ENCODE assay signal across 6 cellular contexts in the genomic region with DNA sequence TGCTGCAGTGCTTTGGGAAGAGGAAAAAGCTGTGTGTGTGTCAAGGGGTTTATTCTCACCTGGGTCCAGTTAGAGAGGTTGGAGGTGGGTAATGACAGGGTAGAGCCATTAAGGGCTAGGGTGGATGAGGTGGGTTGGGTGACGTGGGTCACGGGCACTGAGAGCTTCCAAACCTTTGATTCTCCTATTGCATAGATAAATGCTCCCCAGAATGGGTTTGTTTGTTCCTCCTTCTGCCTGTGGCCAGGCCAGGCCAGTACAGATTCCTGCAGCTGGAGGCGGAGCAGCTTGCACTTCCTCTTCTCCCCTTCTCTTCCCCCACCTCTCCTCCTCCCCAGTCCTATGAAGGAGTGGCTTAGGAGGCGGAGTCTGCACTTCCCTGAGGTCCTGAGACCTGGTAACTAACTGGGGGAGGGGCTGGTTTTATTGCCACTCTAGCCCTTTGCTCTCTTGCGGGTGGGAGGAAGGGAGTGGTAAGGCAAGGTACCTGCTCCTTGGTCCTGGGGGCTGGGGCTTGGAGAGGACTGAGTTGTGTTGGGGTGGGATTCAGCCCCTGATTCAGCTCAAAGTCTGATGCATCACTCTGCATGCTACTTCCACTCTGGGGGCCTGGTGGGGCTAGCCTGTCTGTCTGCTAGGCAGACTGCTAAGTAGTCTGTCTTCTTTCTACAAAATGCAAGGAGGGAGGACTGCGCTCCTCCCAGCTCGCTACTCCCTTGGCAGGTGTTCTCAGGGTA. TPM values are rescaled to one million over a fixed set of nuclear protein-coding genes. Genes with fewer than 3 reads are reported as not detected.
DNase-seq lines count a peak whose midpoint lies in the region; ATAC-seq, FAIRE-seq and TF ChIP-seq lines count a peak whose summit lies in the region.

No MANE protein-coding gene starts in this region.

- no peaks in the 10 kb centered on the region for H4K20me1 ChIP-seq in OCI-LY3 (ENCODE audit: insufficient read depth, low read length)

- no peak overlapping the region for H3K27ac ChIP-seq in CD8-positive, alpha-beta T cell (ENCODE audit: low read depth, low read length)
- H3K27ac ChIP-seq in OCI-LY3 (ENCODE audit: low read length) (0 out of 2 replicates have a peak overlapping the region, but pooled peaks have one; percentile 24), heart left ventricle (peak overlapping the region in 1 of 12 donors; percentile 73)

- CTCF ChIA-PET in CD8-positive, alpha-beta T cell (lab: Charles Lee), result interaction anchor here (3.6 kb wide), 1 partner anchor 10 kb away, joined by 25 read pairs; no protein-coding TSS in a partner anchor

- POLR2A ChIA-PET in CD8-positive, alpha-beta T cell (lab: Charles Lee), result no interaction called here

- peak overlapping the region; percentile 57 for H3K27ac Mint-ChIP-seq in CD8-positive, alpha-beta T cell

- DNase-seq in CD8-positive, alpha-beta T cell, result no peak
- DNase-seq in H54 (ENCODE audit: insufficient read length, low spot score) (peak; percentile 87), heart left ventricle (peak in 4 of 5 donors; percentile 44 to 58 (median 48)), mesenteric fat pad (ENCODE audit: low spot score) (no peak), NCI-H446 (lab: John Stamatoyannopoulos, UW) (no peak)

- intact Hi-C loops in CD8-positive, alpha-beta T cell (cut with DNase I, micrococcal nuclease), result no loop called here
- intact Hi-C loops in heart left ventricle (cut with DNase I), result no loop called here

- H3K9ac ChIP-seq in OCI-LY3 (ENCODE audit: low read length), result peak overlapping the region; percentile 25; the same call in 1 of the 2 replicates

- H2AFZ ChIP-seq in OCI-LY3 (ENCODE audit: low read depth, low read length), result peak overlapping the region; percentile 86

- peak overlapping the region; percentile 60 for H3K4me2 ChIP-seq in OCI-LY3 (ENCODE audit: low read length)

- no peak overlapping the region for H3K4me3 ChIP-seq in CD8-positive, alpha-beta T cell (ENCODE audit: low read depth, low read length)
- H3K4me3 ChIP-seq in OCI-LY3 (ENCODE audit: low read length) (peak overlapping the region; percentile 39; the same call in 1 of the 2 replicates), heart left ventricle (peak overlapping the region in 1 of 12 donors; percentile 4)

- TF ChIP-seq POLR2A in H54 (IDR thresholded peaks at IDR 0.05; ENCODE audit: low read depth, low read length) (no peak), heart left ventricle (IDR thresholded peaks at IDR 0.05) (no peak)

- H3K27me3 Mint-ChIP-seq in CD8-positive, alpha-beta T cell (ENCODE audit: low read depth), result peaks cover 18% of the 10 kb centered on the region

- H3K4me1 ChIP-seq in CD8-positive, alpha-beta T cell (ENCODE audit: insufficient read depth, low read length), result peaks cover 8% of the 10 kb centered on the region
- H3K4me1 ChIP-seq in OCI-LY3 (ENCODE audit: low read length) (peaks cover 19% of the 10 kb centered on the region), heart left ventricle (peaks cover 0 to 37% (median 10%) of the 10 kb centered on the region in 12 donors)

- H3K4me1 Mint-ChIP-seq in CD8-positive, alpha-beta T cell (ENCODE audit: low read depth), result peaks cover 11% of the 10 kb centered on the region

- no peaks in the 10 kb centered on the region for H3K36me3 Mint-ChIP-seq in CD8-positive, alpha-beta T cell

- H3K9me3 ChIP-seq in CD8-positive, alpha-beta T cell (ENCODE audit: low read length), result no peaks in the 10 kb centered on the region
- H3K9me3 ChIP-seq in OCI-LY3 (ENCODE audit: insufficient read depth, low read length) (no peaks in the 10 kb centered on the region), heart left ventricle (no peaks in the 10 kb centered on the region)

- H3K79me2 ChIP-seq in OCI-LY3 (ENCODE audit: low read length), result no peaks in the 10 kb centered on the region

- no peak overlapping the region for H3K4me3 Mint-ChIP-seq in CD8-positive, alpha-beta T cell

- H3K36me3 ChIP-seq in CD8-positive, alpha-beta T cell (ENCODE audit: insufficient read depth, low read length), result no peaks in the 10 kb centered on the region
- no peaks in the 10 kb centered on the region for H3K36me3 ChIP-seq in OCI-LY3 (replicated peaks; ENCODE audit: low read depth, low read length)
- no peaks in the 10 kb centered on the region for H3K36me3 ChIP-seq in heart left ventricle

- WGBS in heart left ventricle, 4 donors, result 77 to 79% (median 78%) methylated on average over 7 of the region's 7 CpGs

- FAIRE-seq in H54 (lab: Jason Lieb, UNC), result peak; percentile 75

- no peaks in the 10 kb centered on the region for H3K9me3 Mint-ChIP-seq in CD8-positive, alpha-beta T cell

- no peak for TF ChIP-seq CTCF in CD8-positive, alpha-beta T cell (IDR thresholded peaks at IDR 0.05)
- TF ChIP-seq CTCF in OCI-LY3 (IDR thresholded peaks at IDR 0.05; ENCODE audit: low read depth, low read length) (no peak), heart left ventricle (IDR thresholded peaks at IDR 0.05) (no peak)

- ATAC-seq in CD8-positive, alpha-beta T cell, result no peak
- peak; percentile 64 to 84 (median 80) for ATAC-seq in heart left ventricle

- H3K27me3 ChIP-seq in CD8-positive, alpha-beta T cell (ENCODE audit: insufficient read depth, low read length), result no peaks in the 10 kb centered on the region
- no peaks in the 10 kb centered on the region for H3K27me3 ChIP-seq in OCI-LY3 (ENCODE audit: low read depth, low read length)
- peaks cover 9 to 40% (median 19%) of the 10 kb centered on the region in 9 donors for H3K27me3 ChIP-seq in heart left ventricle

RNA-seq across cellular contexts. Expression of a gene that starts 3.5 kb away (rescaled TPM):
- under 1 TPM; 0.14 to 0.54 TPM for total RNA-seq in CD8-positive, alpha-beta T cell
- total RNA-seq in heart left ventricle (1 to 10 TPM in 3 of 9 donors, under 1 TPM in 5, not detected in 1; 0.20 to 3.4 (median 0.76) TPM), mesenteric fat pad (2.7 TPM)
- under 1 TPM; 0.11 to 0.39 TPM for polyA plus RNA-seq in heart left ventricle

RNA-seq across cellular contexts. Expression of a gene that starts 18.9 kb away (rescaled TPM):
- total RNA-seq in CD8-positive, alpha-beta T cell, result not detected
- total RNA-seq in heart left ventricle (not detected), mesenteric fat pad (not detected)
- not detected for polyA plus RNA-seq in heart left ventricle

RNA-seq across cellular contexts. Expression of a gene that starts 26.6 kb away (rescaled TPM):
- under 1 TPM; 0.24 to 0.25 TPM for total RNA-seq in CD8-positive, alpha-beta T cell
- total RNA-seq in heart left ventricle (not detected), mesenteric fat pad (not detected)
- polyA plus RNA-seq in heart left ventricle, result not detected

RNA-seq across cellular contexts. Expression of a gene that starts 40.1 kb away (rescaled TPM):
- total RNA-seq in CD8-positive, alpha-beta T cell, result 10 to 100 TPM; 11.2 to 11.9 TPM
- 10 to 100 TPM in 8 of 9 donors, 1 to 10 TPM in 1; 7.6 to 19.7 (median 14.7) TPM for total RNA-seq in heart left ventricle
- 10 to 100 TPM; 29.1 to 29.9 TPM for polyA plus RNA-seq in heart left ventricle
- total RNA-seq in mesenteric fat pad, result 25.8 TPM

RNA-seq across cellular contexts. Expression of a gene that starts 40.5 kb away (rescaled TPM):
- 10 to 100 TPM in 1 of 2 experiments, 1 to 10 TPM in 1; 9.6 to 11.0 TPM for total RNA-seq in CD8-positive, alpha-beta T cell
- total RNA-seq in heart left ventricle, result 10 to 100 TPM; 11.9 to 27.1 (median 18.8) TPM
- polyA plus RNA-seq in heart left ventricle, result 10 to 100 TPM; 10.5 to 18.9 TPM
- 9.8 TPM for total RNA-seq in mesenteric fat pad

Comparison
In these comparisons a context has a peak if more than half of its experiments do, and no peak if none do; other contexts are left out.
1. DNase-seq: peak in H54 (single experiment) and heart left ventricle (4 of 5); none in CD8-positive, alpha-beta T cell (0 of 7), mesenteric fat pad (single experiment) and NCI-H446 (0 of 2).